8 cellular contexts compared by ENCODE assay signal in genomic region chr1:206911064-206911663, GRCh38. TPM values are rescaled to one million over a fixed set of nuclear protein-coding genes. Genes with fewer than 3 reads are reported as not detected.
DNase-seq lines count a peak whose midpoint lies in the region; ATAC-seq and TF ChIP-seq lines count a peak whose summit lies in the region.

No MANE protein-coding gene starts in this region.

- no peak for ATAC-seq in HG03095 (IDR thresholded peaks at IDR 0.05; ENCODE audit: unreplicated experiment)

- peak overlapping the region in 1 of 4 donors; percentile 89 for H3K27ac ChIP-seq in Peyer's patch

- no peaks in the 10 kb centered on the region for H3K27me3 ChIP-seq in Peyer's patch

- peak; percentile 71 to 90 (median 82) for TF ChIP-seq CTCF in Peyer's patch (IDR thresholded peaks at IDR 0.05)

- H3K4me1 ChIP-seq in Peyer's patch: peaks cover 0 to 29% (median 16%) of the 10 kb centered on the region in 4 donors

- TF ChIP-seq POLR2A in Peyer's patch (IDR thresholded peaks at IDR 0.05): no peak

- no peaks in the 10 kb centered on the region for H3K36me3 ChIP-seq in Peyer's patch

- no peak overlapping the region for H3K4me3 ChIP-seq in Peyer's patch

- DNase-seq in NCI-H2107 treated with DMSO at 0.1 percent for 48 hours (lab: John Stamatoyannopoulos, UW; ENCODE audit: unreplicated experiment): peak; percentile 62
- DNase-seq in NCI-H2107 (lab: John Stamatoyannopoulos, UW): no peak
- DNase-seq in HuH-7 (ENCODE audit: low spot score): peak; percentile 64
- no peak for DNase-seq in Peyer's patch
- peak; percentile 77 for DNase-seq in dermis blood vessel endothelial cell
- DNase-seq in midbrain (lab: John Stamatoyannopoulos, UW): peak; percentile 19
- no peak for DNase-seq in middle frontal gyrus (ENCODE audit: extremely low spot score, low spot score)

- no peaks in the 10 kb centered on the region for H3K9me3 ChIP-seq in Peyer's patch

RNA-seq across cellular contexts. Expression of gene FCMR, which starts 10.6 kb away (rescaled TPM):
- total RNA-seq in Peyer's patch (100 to 1,000 TPM in 1 of 4 donors, 1 to 10 TPM in 3; 7.4 to 248 (median 8.6) TPM), dermis blood vessel endothelial cell (0.17 TPM in 1 of 2 replicates, not detected in the other)

RNA-seq across cellular contexts. Expression of gene IL24, which starts 13.9 kb away (rescaled TPM):
- not detected for total RNA-seq in Peyer's patch
- not detected in 2 replicates for total RNA-seq in dermis blood vessel endothelial cell

RNA-seq across cellular contexts. Expression of gene PIGR, which starts 35.1 kb away (rescaled TPM):
- 1,000 to 10,000 TPM in 3 of 4 donors, 100 to 1,000 TPM in 1; 588 to 3,176 (median 2,192) TPM for total RNA-seq in Peyer's patch
- total RNA-seq in dermis blood vessel endothelial cell: under 0.01 TPM in 2 replicates

RNA-seq across cellular contexts. Expression of gene IL20, which starts 45.7 kb away (rescaled TPM):
- total RNA-seq in Peyer's patch: not detected
- not detected in 2 replicates for total RNA-seq in dermis blood vessel endothelial cell

RNA-seq across cellular contexts. Expression of gene FCAMR, which starts 59.1 kb away (rescaled TPM):
- total RNA-seq in Peyer's patch (1 to 10 TPM in 1 of 4 donors, under 1 TPM in 2, not detected in 1; 0.85 to 1.5 (median 0.88) TPM), dermis blood vessel endothelial cell (not detected in 2 replicates)

Comparison
In these comparisons a context has a peak if more than half of its experiments do, and no peak if none do; other contexts are left out.
1. DNase-seq: peak in NCI-H2107 treated with DMSO at 0.1 percent for 48 hours (single experiment), HuH-7 (single experiment), dermis blood vessel endothelial cell (single experiment) and midbrain (single experiment); none in NCI-H2107 (single experiment), Peyer's patch (0 of 3) and middle frontal gyrus (single experiment).
2. RNA of gene PIGR, which starts 35.1 kb away (total RNA-seq): 588 to 3,176 TPM in Peyer's patch; under 0.01 TPM in dermis blood vessel endothelial cell; every median in the first group is over 100 times any median in the second.